In the genomic region with DNA sequence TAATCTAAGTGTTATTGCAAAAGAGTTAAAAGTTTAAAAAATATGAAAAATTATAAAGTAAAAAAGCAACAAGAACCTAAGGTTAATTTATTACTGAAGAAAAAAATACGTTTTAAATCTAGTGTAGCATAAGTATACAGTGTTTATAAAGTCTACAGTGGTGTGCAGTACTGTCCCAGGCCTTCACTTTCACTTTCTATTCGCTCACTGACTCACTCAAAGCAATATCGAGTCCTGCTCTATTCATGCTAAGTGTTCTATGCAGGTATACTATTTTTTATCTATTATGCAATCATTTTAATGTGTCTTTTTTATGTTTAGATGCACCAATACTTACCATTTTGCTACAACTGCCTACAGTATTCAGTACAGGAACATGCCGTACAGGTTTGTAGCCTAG, we compare ENCODE assay signal across 15 cellular contexts.
DNase-seq lines count a peak whose midpoint lies in the region; ATAC-seq and TF ChIP-seq lines count a peak whose summit lies in the region.
"Had no signal": no experiment of that assay in that cellular context is flagged by ENCODE, and none has a peak within 500 bp of the region (broad histone marks: within the 10 kb centered on the region; RNA-seq: fewer than 3 reads in every experiment).

No MANE protein-coding gene starts in this region.

- H3K4me3 Mint-ChIP-seq in osteocyte (ENCODE audit: unreplicated experiment), result no peak overlapping the region
- H3K4me3 Mint-ChIP-seq: activated CD4-positive, alpha-beta T cell treated with anti-CD3 and anti-CD28 coated beads for 36 hours; neural crest cell had no signal

- no peak for TF ChIP-seq CTCF in osteocyte (IDR thresholded peaks at IDR 0.05)

- in situ Hi-C loops in ACHN (cut with HindIII; ENCODE audit: low pct_ligation_motif_present, low pct_unique_long_range_greater_than_20kb, low sequenced_read_pairs), result no loop called here

- H3K27ac Mint-ChIP-seq in osteocyte (ENCODE audit: unreplicated experiment), result no peak overlapping the region
- H3K27ac Mint-ChIP-seq: activated CD4-positive, alpha-beta T cell treated with anti-CD3 and anti-CD28 coated beads for 36 hours; CD4-positive, CD25-positive, alpha-beta regulatory T cell had no signal

- no peaks in the 10 kb centered on the region for H3K4me1 Mint-ChIP-seq in osteocyte (ENCODE audit: unreplicated experiment)

- no peaks in the 10 kb centered on the region for H3K27me3 Mint-ChIP-seq in osteocyte (ENCODE audit: unreplicated experiment)
- H3K27me3 Mint-ChIP-seq: activated CD4-positive, alpha-beta T cell treated with anti-CD3 and anti-CD28 coated beads for 36 hours; CD4-positive, CD25-positive, alpha-beta regulatory T cell had no signal

- peaks cover 6% of the 10 kb centered on the region for H3K9me3 Mint-ChIP-seq in osteocyte (ENCODE audit: unreplicated experiment)

- H3K36me3 Mint-ChIP-seq in osteocyte (ENCODE audit: unreplicated experiment), result no peaks in the 10 kb centered on the region
- H3K36me3 Mint-ChIP-seq: CD4-positive, CD25-positive, alpha-beta regulatory T cell had no signal

- DNase-seq in ACHN (peak; percentile 45), NAMALWA (ENCODE audit: low spot score) (peak; percentile 25), GM19238 (ENCODE audit: insufficient read length, low spot score) (no peak), NOMO-1 treated with dmso at 0.1 percent for 144 hours (lab: John Stamatoyannopoulos, UW; ENCODE audit: unreplicated experiment) (no peak), osteocyte (ENCODE audit: extremely low spot score, unreplicated experiment) (no peak)
- no peak for DNase-seq in activated naive CD4-positive, alpha-beta T cell treated with anti-CD3 and anti-CD28 coated beads, Interleukin-2, amount 50 U/mL, for 16 hours
- DNase-seq: activated CD4-positive, alpha-beta T cell treated with anti-CD3 and anti-CD28 coated beads for 36 hours; aorta; NCI-H774; stimulated activated CD4-positive, alpha-beta T cell treated with anti-CD3 and anti-CD28 coated beads, Interleukin-1b, Interleukin-23, amount 100 ng/mL, for 48 hours; testis had no signal

- ATAC-seq in GM19351 (IDR thresholded peaks at IDR 0.05; ENCODE audit: unreplicated experiment), result peak; percentile 72
- ATAC-seq in HG02885 (IDR thresholded peaks at IDR 0.05; ENCODE audit: poor library complexity, unreplicated experiment), result peak; percentile 85
- ATAC-seq: activated CD4-positive, alpha-beta T cell treated with anti-CD3 and anti-CD28 coated beads for 36 hours had no signal

Comparison
In these comparisons a context has a peak if more than half of its experiments do, and no peak if none do; other contexts are left out.
1. DNase-seq: peak in ACHN (single experiment) and NAMALWA (single experiment); none in GM19238 (single experiment), activated naive CD4-positive, alpha-beta T cell treated with anti-CD3 and anti-CD28 coated beads, Interleukin-2, amount 50 U/mL, for 16 hours (single experiment), NOMO-1 treated with dmso at 0.1 percent for 144 hours (single experiment) and osteocyte (single experiment).